27 cellular contexts compared by ENCODE assay signal in genomic region chr6:119544325-119545150, GRCh38.
A peak's percentile ranks its signal among the peaks of the same experiment; 100 is the strongest.
DNase-seq lines count a peak whose midpoint lies in the region; ATAC-seq, FAIRE-seq and TF ChIP-seq lines count a peak whose summit lies in the region.
"Had no signal": no experiment of that assay in that cellular context is flagged by ENCODE, and none has a peak within 500 bp of the region (broad histone marks: within the 10 kb centered on the region; RNA-seq: fewer than 3 reads in every experiment).

No MANE protein-coding gene starts in this region.

- ATAC-seq in HepG2 (no peak), right lobe of liver (no peak), K562 (peak; percentile 61), GM19395 (IDR thresholded peaks at IDR 0.05; ENCODE audit: unreplicated experiment) (no peak)
- ATAC-seq: A549; CD8-positive, alpha-beta T cell; T-cell had no signal

- H2BK15ac ChIP-seq in mesendoderm (replicated peaks; ENCODE audit: low read depth), result no peak overlapping the region

- no peaks in the 10 kb centered on the region for H3K79me1 ChIP-seq in mesendoderm (ENCODE audit: low read length)

- BruUV-seq in HepG2 (replicated peaks; lab: Mats Ljungman, UMichigan) (no TSS peak), K562 (replicated peaks; lab: Mats Ljungman, UMichigan) (no TSS peak)

- H4K20me1 ChIP-seq in HepG2 (ENCODE audit: insufficient read depth, low read length) (no peaks in the 10 kb centered on the region), K562 (replicated peaks; ENCODE audit: control insufficient read depth, insufficient read depth, low read length) (no peaks in the 10 kb centered on the region)

- no peak overlapping the region for H3K56ac ChIP-seq in mesendoderm (ENCODE audit: low read length)

- no peak overlapping the region for H4K5ac ChIP-seq in mesendoderm (ENCODE audit: low read length)

- H3K4me3 ChIP-seq in HepG2 (replicated peaks in 1 of 3; ENCODE audit: insufficient read depth in 1 of 3, low read depth in 2 of 3, low read length in 3 of 3) (no peak overlapping the region), right lobe of liver (no peak overlapping the region), K562 (no peak overlapping the region), mesendoderm (ENCODE audit: low read length) (no peak overlapping the region), urinary bladder (ENCODE audit: low read depth, low read length) (no peak overlapping the region), H7 (ENCODE audit: insufficient read depth, low read depth, low read length) (no peak overlapping the region)
- H3K4me3 ChIP-seq: A549, GM23248, SJSA1 had no signal

- no peaks in the 10 kb centered on the region for H3K36me3 ChIP-seq in HepG2 (replicated peaks in 1 of 2; ENCODE audit: control insufficient read depth in 1 of 2, insufficient read depth in 2 of 2, low read length in 2 of 2)
- H3K36me3 ChIP-seq in right lobe of liver, result no peaks in the 10 kb centered on the region
- H3K36me3 ChIP-seq in K562 (ENCODE audit: control insufficient read depth, insufficient read depth, low read length), result no peaks in the 10 kb centered on the region
- no peaks in the 10 kb centered on the region for H3K36me3 ChIP-seq in mesendoderm (ENCODE audit: control insufficient read depth, insufficient read depth, low read length)
- no peaks in the 10 kb centered on the region for H3K36me3 ChIP-seq in urinary bladder (ENCODE audit: insufficient read depth)
- H3K36me3 ChIP-seq in H7 (replicated peaks; ENCODE audit: control insufficient read depth, insufficient read depth, low read length), result no peaks in the 10 kb centered on the region
- H3K36me3 ChIP-seq: SJSA1 had no signal

- no peak overlapping the region for H2AK5ac ChIP-seq in mesendoderm (ENCODE audit: low read length)

- no peak for DNase-seq in HepG2 (ENCODE audit: low spot score)
- DNase-seq in right lobe of liver, result no peak
- no peak for DNase-seq in K562 (ENCODE audit: extremely low read depth in 1 of 4, low spot score in 3 of 4)
- no peak for DNase-seq in mesendoderm
- no peak for DNase-seq in H7
- no peak for DNase-seq in DMS114 treated with DMSO at 0.1 percent for 48 hours (lab: John Stamatoyannopoulos, UW; ENCODE audit: unreplicated experiment)
- DNase-seq: Caco-2; CD8-positive, alpha-beta T cell; DMS153; DND-41; GM23248; H9; Karpas-422; NCI-H1092; NCI-H1417 treated with DMSO at 0.1 percent for 48 hours; NCI-H187; NCI-H446; NCI-H524 treated with DMSO at 0.1 percent for 48 hours; NCI-H774; T-cell had no signal

- TF ChIP-seq POLR2A in HepG2 (IDR thresholded peaks at IDR 0.05; ENCODE audit: insufficient read depth in 1 of 2, low read depth in 2 of 2, low read length in 2 of 2), result no peak
- TF ChIP-seq POLR2A in right lobe of liver (IDR thresholded peaks at IDR 0.05), result no peak
- TF ChIP-seq POLR2A in K562 (conservative IDR thresholded peaks at IDR 0.05), result no peak

- no peak overlapping the region for H2AFZ ChIP-seq in HepG2 (ENCODE audit: low read length)
- H2AFZ ChIP-seq in K562 (ENCODE audit: low read depth, low read length), result peak overlapping the region; percentile 67
- H2AFZ ChIP-seq: GM23248 had no signal

- no peak overlapping the region for H2BK5ac ChIP-seq in mesendoderm (ENCODE audit: low read length)

- no peak overlapping the region for H3K27ac ChIP-seq in HepG2 (ENCODE audit: extremely low read length, insufficient read depth, low read length)
- no peak overlapping the region for H3K27ac ChIP-seq in right lobe of liver
- no peak overlapping the region for H3K27ac ChIP-seq in K562 (ENCODE audit: extremely low read depth, low read depth, low read length)
- no peak overlapping the region for H3K27ac ChIP-seq in mesendoderm (ENCODE audit: low read depth, low read length)
- H3K27ac ChIP-seq in urinary bladder (ENCODE audit: low read depth), result peak overlapping the region; percentile 76
- H3K27ac ChIP-seq: A549, C4-2B, GM23248, SJSA1 had no signal

- POLR2A ChIA-PET in HepG2 (lab: Yijun Ruan, JAX) (no interaction called here), K562 (lab: Yijun Ruan, JAX) (interaction anchor here (0.9 to 2.0 kb wide), 5 partner anchors 11 to 194 kb away, joined by 3 to 8 read pairs (median 3); no protein-coding TSS in a partner anchor)

- H3K9ac ChIP-seq in HepG2 (ENCODE audit: insufficient read depth, low read depth, low read length) (no peak overlapping the region), K562 (ENCODE audit: insufficient read depth in 1 of 2, low read depth in 2 of 2, low read length in 2 of 2) (no peak overlapping the region), mesendoderm (ENCODE audit: low read length) (no peak overlapping the region)
- H3K9ac ChIP-seq: GM23248 had no signal

- H2BK120ac ChIP-seq in mesendoderm (ENCODE audit: low read depth, low read length), result no peak overlapping the region

- TF ChIP-seq CTCF in HepG2 (CRISPR knock-in tag; IDR thresholded peaks at IDR 0.05), result no peak
- no peak for TF ChIP-seq CTCF in right lobe of liver (IDR thresholded peaks at IDR 0.05)
- no peak for TF ChIP-seq CTCF in K562 (IDR thresholded peaks at IDR 0.05 in 2 of 3, conservative IDR thresholded peaks at IDR 0.05 in 1 of 3; ENCODE audit: insufficient read depth in 2 of 3, low read depth in 1 of 3, low read length in 3 of 3)

- H3K27me3 ChIP-seq in HepG2 (ENCODE audit: control insufficient read depth in 1 of 2, insufficient read depth in 2 of 2, low read length in 2 of 2) (no peaks in the 10 kb centered on the region), right lobe of liver (no peaks in the 10 kb centered on the region), K562 (ENCODE audit: control insufficient read depth in 2 of 2, insufficient read depth in 2 of 2, low read length in 2 of 2) (no peaks in the 10 kb centered on the region), mesendoderm (ENCODE audit: insufficient read depth, low read length, poor library complexity) (peaks cover 2% of the 10 kb centered on the region), H7 (ENCODE audit: control insufficient read depth, insufficient read depth, low read length) (no peaks in the 10 kb centered on the region)
- H3K27me3 ChIP-seq: SJSA1 had no signal

- no peak overlapping the region for H3K23ac ChIP-seq in mesendoderm (ENCODE audit: low read length)

- no peaks in the 10 kb centered on the region for H3K9me3 ChIP-seq in HepG2 (ENCODE audit: low read length)
- no peaks in the 10 kb centered on the region for H3K9me3 ChIP-seq in right lobe of liver
- 0 out of 2 replicates have a peak, but pooled peaks cover 7% of the 10 kb centered on the region for H3K9me3 ChIP-seq in K562 (replicated peaks; ENCODE audit: control insufficient read depth, insufficient read depth, low read depth, low read length)
- H3K9me3 ChIP-seq: A549, Caco-2, SJSA1 had no signal

- CTCF ChIA-PET in HepG2 (lab: Yijun Ruan, JAX; ENCODE audit: low intra/inter-chr PET ratio, low total read pairs), result no interaction called here
- CTCF ChIA-PET in K562 (lab: Yijun Ruan, JAX; ENCODE audit: low intra/inter-chr PET ratio), result no interaction called here

- 26% methylated on average over 4 of the region's 4 CpGs for WGBS in HepG2 (ENCODE audit: low lambda C conversion rate)
- WGBS in right lobe of liver (ENCODE audit: insufficient coverage, low coverage, low lambda C conversion rate, missing lambda C conversion rate), result 69% methylated on average over 4 of the region's 4 CpGs
- WGBS in K562 (ENCODE audit: insufficient coverage, low coverage, missing lambda C conversion rate), result 29% methylated on average over 4 of the region's 4 CpGs
- no CpG with 5 or more reads among the region's 4 CpGs for WGBS in mesendoderm (ENCODE audit: extremely low coverage, insufficient coverage, low lambda C conversion rate)
- WGBS in urinary bladder, result 42% methylated on average over 4 of the region's 4 CpGs

- intact Hi-C loops in HepG2 (cut with micrococcal nuclease; ENCODE audit: unreplicated experiment) (no loop called here), right lobe of liver (cut with DNase I) (no loop called here), K562 (cut with micrococcal nuclease) (loop anchor here (5.0 kb wide), 2 partner anchors 62 to 397 kb away; no protein-coding TSS in a partner anchor)

- H3K4me2 ChIP-seq in HepG2 (ENCODE audit: low read depth, low read length) (no peak overlapping the region), K562 (ENCODE audit: insufficient read depth, low read length) (no peak overlapping the region), mesendoderm (ENCODE audit: low read length) (no peak overlapping the region)
- H3K4me2 ChIP-seq: A549 had no signal

- peak overlapping the region; percentile 4 for H3K4ac ChIP-seq in mesendoderm (ENCODE audit: low read depth, low read length)

- no peaks in the 10 kb centered on the region for H3K9me1 ChIP-seq in K562 (ENCODE audit: control insufficient read depth, insufficient read depth, low read length)

- TF ChIP-seq EP300 in HepG2 (IDR thresholded peaks at IDR 0.05; ENCODE audit: low read depth in 2 of 2, low read length in 2 of 2), result no peak
- TF ChIP-seq EP300 in HepG2 (CRISPR knock-in tag; IDR thresholded peaks at IDR 0.05; ENCODE audit: borderline replicate concordance), result no peak
- no peak for TF ChIP-seq EP300 in K562 (IDR thresholded peaks at IDR 0.05; ENCODE audit: low read length)

- no peak overlapping the region for H4K8ac ChIP-seq in mesendoderm (ENCODE audit: low read depth, low read length)

- in situ Hi-C loops in HepG2 (cut with HindIII; ENCODE audit: extremely low pct_ligation_motif_present, low pct_unique_long_range_greater_than_20kb) (no loop called here), K562 (cut with MboI) (no loop called here)

- H3K18ac ChIP-seq in mesendoderm (ENCODE audit: low read length), result no peak overlapping the region

- FAIRE-seq in HepG2 (lab: Jason Lieb, UNC), result no peak
- no peak for FAIRE-seq in K562 (lab: Jason Lieb, UNC)
- FAIRE-seq: A549, GM18507, RCC 7860 had no signal

- H3K4me1 ChIP-seq in HepG2 (ENCODE audit: insufficient read depth, low read length), result no peaks in the 10 kb centered on the region
- no peaks in the 10 kb centered on the region for H3K4me1 ChIP-seq in right lobe of liver
- peaks cover 3 to 22% of the 10 kb centered on the region in 2 experiments; a peak in 4 of 5 replicates for H3K4me1 ChIP-seq in K562 (replicated peaks in 1 of 2; ENCODE audit: control insufficient read depth in 2 of 2, insufficient read depth in 2 of 2, low read length in 2 of 2)
- H3K4me1 ChIP-seq in mesendoderm (ENCODE audit: control insufficient read depth, low read depth, low read length), result no peaks in the 10 kb centered on the region
- no peaks in the 10 kb centered on the region for H3K4me1 ChIP-seq in urinary bladder (ENCODE audit: insufficient read depth)
- H3K4me1 ChIP-seq: A549, Caco-2 had no signal

- H3K79me2 ChIP-seq in HepG2 (ENCODE audit: insufficient read depth, low read length) (no peaks in the 10 kb centered on the region), K562 (ENCODE audit: control insufficient read depth, insufficient read depth, low read length) (no peaks in the 10 kb centered on the region), mesendoderm (ENCODE audit: control insufficient read depth, insufficient read depth, low read length) (no peaks in the 10 kb centered on the region)

- TF ChIP-seq RAD21 in HepG2 (CRISPR knock-in tag; IDR thresholded peaks at IDR 0.05) (no peak), K562 (CRISPR knock-in tag; conservative IDR thresholded peaks at IDR 0.05 in 1 of 2, IDR thresholded peaks at IDR 0.05 in 1 of 2) (no peak)

TF ChIP-seq in HepG2, 621 proteins besides CTCF, POLR2A, EP300 and RAD21 (continues in another document):
- TF ChIP-seq CREB1 (IDR thresholded peaks at IDR 0.05), result peak; percentile 84
- TF ChIP-seq CREB1 (CRISPR knock-in tag; IDR thresholded peaks at IDR 0.05), result no peak

TF ChIP-seq in K562, 482 proteins besides CTCF, POLR2A, EP300 and RAD21 (continues in another document):
- TF ChIP-seq CAMTA2 (CRISPR knock-in tag; conservative IDR thresholded peaks at IDR 0.05), result no peak

Comparison
In these comparisons a context has a peak if more than half of its experiments do, and no peak if none do; other contexts are left out.
1. Of the 241 proteins assayed by ChIP-seq in both HepG2 and K562: peak only in HepG2: none; only in K562: ATF7, PRDM10 and ZNF589; in both: none; in neither: 236; mixed calls (peak in some experiments, not most) for 2.